11 cellular contexts compared by ENCODE assay signal in the genomic region with DNA sequence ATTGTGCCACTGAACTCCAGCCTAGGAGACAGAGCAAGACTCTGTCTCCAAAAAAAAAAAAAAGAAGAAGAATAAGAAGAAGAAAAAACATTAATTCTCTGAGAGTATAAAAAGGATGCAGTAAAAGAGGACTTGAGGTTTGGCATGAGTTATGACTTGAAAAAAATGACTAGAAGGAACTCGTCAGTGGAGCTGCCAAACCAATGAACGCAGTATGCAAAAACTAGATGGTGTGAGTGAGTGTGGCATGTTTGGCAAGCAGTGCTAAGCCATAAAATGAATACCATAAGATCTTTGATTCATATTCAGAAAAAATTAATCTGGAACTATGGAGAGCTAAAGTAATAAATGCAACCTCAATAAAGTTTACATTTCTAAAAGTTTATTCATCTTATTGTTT.
"Had no signal": no experiment of that assay in that cellular context is flagged by ENCODE, and none has a peak within 500 bp of the region (broad histone marks: within the 10 kb centered on the region; RNA-seq: fewer than 3 reads in every experiment).

No MANE protein-coding gene starts in this region.

- H3K79me2 ChIP-seq: parathyroid adenoma had no signal

- H3K27ac Mint-ChIP-seq: activated naive CD8-positive, alpha-beta T cell treated with anti-CD3 and anti-CD28 coated beads for 36 hours; activated T-helper 1 cell treated with anti-CD3 and anti-CD28 coated beads, Interleukin-12 subunit alpha, Interleukin-12 subunit beta, Interleukin-2, Interleukin-4 antibody, amounts not matched to agents 30 ng/mL and 10 ng/mL and 1 ng/mL, durations not matched to agents 14 hours and 24 hours and 36 hours; naive B cell; stimulated activated effector memory CD8-positive, alpha-beta T cell treated with anti-CD3 and anti-CD28 coated beads, Interleukin-12 subunit alpha, Interleukin-12 subunit beta, amount 100 ng/mL, for 72 hours had no signal

- H3K4me3 Mint-ChIP-seq: activated naive CD8-positive, alpha-beta T cell treated with anti-CD3 and anti-CD28 coated beads for 36 hours; activated T-helper 1 cell treated with anti-CD3 and anti-CD28 coated beads, Interleukin-12 subunit alpha, Interleukin-12 subunit beta, Interleukin-2, Interleukin-4 antibody, amounts not matched to agents 30 ng/mL and 10 ng/mL and 1 ng/mL, durations not matched to agents 14 hours and 24 hours and 36 hours; naive B cell; stimulated activated effector memory CD8-positive, alpha-beta T cell treated with anti-CD3 and anti-CD28 coated beads, Interleukin-12 subunit alpha, Interleukin-12 subunit beta, amount 100 ng/mL, for 72 hours had no signal

- H3K27me3 Mint-ChIP-seq: activated naive CD8-positive, alpha-beta T cell treated with anti-CD3 and anti-CD28 coated beads for 36 hours; naive B cell had no signal

- H3K36me3 Mint-ChIP-seq: activated naive CD8-positive, alpha-beta T cell treated with anti-CD3 and anti-CD28 coated beads for 36 hours; naive B cell; stimulated activated effector memory CD8-positive, alpha-beta T cell treated with anti-CD3 and anti-CD28 coated beads, Interleukin-12 subunit alpha, Interleukin-12 subunit beta, amount 100 ng/mL, for 72 hours had no signal

- H3K4me1 ChIP-seq: parathyroid adenoma had no signal

- DNase-seq: activated CD4-positive, alpha-beta T cell treated with anti-CD3 and anti-CD28 coated beads, Interleukin-2, amount 50 U/mL, for 1 hour; activated naive CD8-positive, alpha-beta T cell treated with anti-CD3 and anti-CD28 coated beads for 36 hours; amygdala; cerebellar nuclear complex; effector memory CD4-positive, alpha-beta T cell; hippocampal formation; left ventricle myocardium inferior; naive B cell had no signal

- H3K9me3 Mint-ChIP-seq: activated naive CD8-positive, alpha-beta T cell treated with anti-CD3 and anti-CD28 coated beads for 36 hours had no signal

- H3K4me3 ChIP-seq: left ventricle myocardium inferior had no signal

- H3K9ac ChIP-seq: parathyroid adenoma had no signal

- ATAC-seq: stimulated activated effector memory CD8-positive, alpha-beta T cell treated with anti-CD3 and anti-CD28 coated beads, Interleukin-12 subunit alpha, Interleukin-12 subunit beta, amount 100 ng/mL, for 72 hours had no signal

- H3K4me1 Mint-ChIP-seq: activated naive CD8-positive, alpha-beta T cell treated with anti-CD3 and anti-CD28 coated beads for 36 hours; naive B cell; stimulated activated effector memory CD8-positive, alpha-beta T cell treated with anti-CD3 and anti-CD28 coated beads, Interleukin-12 subunit alpha, Interleukin-12 subunit beta, amount 100 ng/mL, for 72 hours had no signal

- H3K27ac ChIP-seq: left ventricle myocardium inferior, parathyroid adenoma had no signal

- H3K36me3 ChIP-seq: left ventricle myocardium inferior had no signal

- H2AFZ ChIP-seq: parathyroid adenoma had no signal

- H3K9me3 ChIP-seq: left ventricle myocardium inferior had no signal
